Comparison of ENCODE assay signal across 1 cellular context in genomic region chr1:28091043-28091781, GRCh38.
TF ChIP-seq lines count a peak whose summit lies in the region.

No MANE protein-coding gene starts in this region.

TF ChIP-seq in HepG2, 621 proteins besides CTCF, POLR2A, EP300 and RAD21 (continued from another document and continues in another):
- TF ChIP-seq ZNF407 (CRISPR knock-in tag; IDR thresholded peaks at IDR 0.05; ENCODE audit: not compliant biosample characterization) (no peak), CBX1 (IDR thresholded peaks at IDR 0.05; ENCODE audit: low read depth) (no peak), CREB1 (IDR thresholded peaks at IDR 0.05) (no peak), CREB1 (CRISPR knock-in tag; IDR thresholded peaks at IDR 0.05) (0 out of 2 replicates have a peak, but pooled peaks have one; percentile 37), ARNTL (CRISPR knock-in tag; IDR thresholded peaks at IDR 0.05) (no peak), ASH2L (IDR thresholded peaks at IDR 0.05; ENCODE audit: insufficient read length, low read depth, low read length) (peak; percentile 40), LBX2 (CRISPR knock-in tag; IDR thresholded peaks at IDR 0.05; ENCODE audit: borderline replicate concordance) (no peak), ZNF605 (CRISPR knock-in tag; IDR thresholded peaks at IDR 0.05) (no peak), ZNF737 (CRISPR knock-in tag; IDR thresholded peaks at IDR 0.05; ENCODE audit: borderline replicate concordance) (no peak), YY1 (IDR thresholded peaks at IDR 0.05; ENCODE audit: insufficient read depth, insufficient replicate concordance, low read depth, low read length) (no peak), ARHGAP35 (CRISPR knock-in tag; IDR thresholded peaks at IDR 0.05; ENCODE audit: borderline replicate concordance) (no peak), ERF (CRISPR knock-in tag; IDR thresholded peaks at IDR 0.05) (no peak), HNF4G (IDR thresholded peaks at IDR 0.05; ENCODE audit: borderline replicate concordance, low read depth, low read length) (no peak), HNF4G (CRISPR knock-in tag; IDR thresholded peaks at IDR 0.05; ENCODE audit: borderline replicate concordance, low read depth) (no peak), ZNF780A (CRISPR knock-in tag; IDR thresholded peaks at IDR 0.05) (no peak), MIER3 (CRISPR knock-in tag; IDR thresholded peaks at IDR 0.05; ENCODE audit: borderline replicate concordance) (no peak), POLR2G (IDR thresholded peaks at IDR 0.05; ENCODE audit: low read depth, low read length) (no peak), GMEB1 (CRISPR knock-in tag; IDR thresholded peaks at IDR 0.05; ENCODE audit: borderline replicate concordance) (no peak), YEATS2 (CRISPR knock-in tag; IDR thresholded peaks at IDR 0.05; ENCODE audit: borderline replicate concordance) (no peak), DDIT3 (CRISPR knock-in tag; IDR thresholded peaks at IDR 0.05) (no peak), ZNF879 (CRISPR knock-in tag; IDR thresholded peaks at IDR 0.05) (no peak), ZNF430 (CRISPR knock-in tag; IDR thresholded peaks at IDR 0.05) (no peak), ZNF556 (CRISPR knock-in tag; IDR thresholded peaks at IDR 0.05; ENCODE audit: borderline replicate concordance) (no peak), YEATS4 (CRISPR knock-in tag; IDR thresholded peaks at IDR 0.05; ENCODE audit: borderline replicate concordance) (no peak), ARNT (IDR thresholded peaks at IDR 0.05) (no peak), SATB2 (CRISPR knock-in tag; IDR thresholded peaks at IDR 0.05) (no peak), SMC3 (IDR thresholded peaks at IDR 0.05; ENCODE audit: low read length) (peak; percentile 94), FOXM1 (CRISPR knock-in tag; IDR thresholded peaks at IDR 0.05) (no peak), ZBTB3 (CRISPR knock-in tag; IDR thresholded peaks at IDR 0.05; ENCODE audit: borderline replicate concordance, low read depth) (no peak), TAF1 (CRISPR knock-in tag; IDR thresholded peaks at IDR 0.05) (no peak), ZNF644 (CRISPR knock-in tag; IDR thresholded peaks at IDR 0.05; ENCODE audit: low read depth) (no peak), ZNF709 (CRISPR knock-in tag; IDR thresholded peaks at IDR 0.05) (no peak), ZFY (CRISPR knock-in tag; IDR thresholded peaks at IDR 0.05) (no peak), GPN1 (CRISPR knock-in tag; IDR thresholded peaks at IDR 0.05; ENCODE audit: borderline replicate concordance) (no peak), SOX13 (IDR thresholded peaks at IDR 0.05) (no peak), SOX13 (CRISPR knock-in tag; conservative IDR thresholded peaks at IDR 0.05 in 1 of 2, IDR thresholded peaks at IDR 0.05 in 1 of 2) (no peak), ZNF263 (CRISPR knock-in tag; IDR thresholded peaks at IDR 0.05) (no peak), HNRNPH1 (optimal IDR thresholded peaks at IDR 0.05; ENCODE audit: low read depth, low read length) (no peak), PHF20 (CRISPR knock-in tag; IDR thresholded peaks at IDR 0.05) (no peak), RBM22 (optimal IDR thresholded peaks at IDR 0.05; ENCODE audit: low read length) (no peak), SIX1 (CRISPR knock-in tag; IDR thresholded peaks at IDR 0.05; ENCODE audit: borderline replicate concordance) (no peak), ZFP37 (CRISPR knock-in tag; IDR thresholded peaks at IDR 0.05; ENCODE audit: borderline replicate concordance) (no peak), STAG1 (CRISPR knock-in tag; IDR thresholded peaks at IDR 0.05) (peak; percentile 78), ZBTB26 (CRISPR knock-in tag; IDR thresholded peaks at IDR 0.05; ENCODE audit: borderline replicate concordance) (0 out of 2 replicates have a peak, but pooled peaks have one; percentile 22)
- TF ChIP-seq, protein P1, sequence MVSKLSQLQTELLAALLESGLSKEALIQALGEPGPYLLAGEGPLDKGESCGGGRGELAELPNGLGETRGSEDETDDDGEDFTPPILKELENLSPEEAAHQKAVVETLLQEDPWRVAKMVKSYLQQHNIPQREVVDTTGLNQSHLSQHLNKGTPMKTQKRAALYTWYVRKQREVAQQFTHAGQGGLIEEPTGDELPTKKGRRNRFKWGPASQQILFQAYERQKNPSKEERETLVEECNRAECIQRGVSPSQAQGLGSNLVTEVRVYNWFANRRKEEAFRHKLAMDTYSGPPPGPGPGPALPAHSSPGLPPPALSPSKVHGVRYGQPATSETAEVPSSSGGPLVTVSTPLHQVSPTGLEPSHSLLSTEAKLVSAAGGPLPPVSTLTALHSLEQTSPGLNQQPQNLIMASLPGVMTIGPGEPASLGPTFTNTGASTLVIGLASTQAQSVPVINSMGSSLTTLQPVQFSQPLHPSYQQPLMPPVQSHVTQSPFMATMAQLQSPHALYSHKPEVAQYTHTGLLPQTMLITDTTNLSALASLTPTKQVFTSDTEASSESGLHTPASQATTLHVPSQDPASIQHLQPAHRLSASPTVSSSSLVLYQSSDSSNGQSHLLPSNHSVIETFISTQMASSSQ (IDR thresholded peaks at IDR 0.05; ENCODE audit: low read depth): no peak
- TF ChIP-seq, protein P1 (CRISPR knock-in tag; IDR thresholded peaks at IDR 0.05; ENCODE audit: borderline replicate concordance): no peak
- TF ChIP-seq, protein P2, sequence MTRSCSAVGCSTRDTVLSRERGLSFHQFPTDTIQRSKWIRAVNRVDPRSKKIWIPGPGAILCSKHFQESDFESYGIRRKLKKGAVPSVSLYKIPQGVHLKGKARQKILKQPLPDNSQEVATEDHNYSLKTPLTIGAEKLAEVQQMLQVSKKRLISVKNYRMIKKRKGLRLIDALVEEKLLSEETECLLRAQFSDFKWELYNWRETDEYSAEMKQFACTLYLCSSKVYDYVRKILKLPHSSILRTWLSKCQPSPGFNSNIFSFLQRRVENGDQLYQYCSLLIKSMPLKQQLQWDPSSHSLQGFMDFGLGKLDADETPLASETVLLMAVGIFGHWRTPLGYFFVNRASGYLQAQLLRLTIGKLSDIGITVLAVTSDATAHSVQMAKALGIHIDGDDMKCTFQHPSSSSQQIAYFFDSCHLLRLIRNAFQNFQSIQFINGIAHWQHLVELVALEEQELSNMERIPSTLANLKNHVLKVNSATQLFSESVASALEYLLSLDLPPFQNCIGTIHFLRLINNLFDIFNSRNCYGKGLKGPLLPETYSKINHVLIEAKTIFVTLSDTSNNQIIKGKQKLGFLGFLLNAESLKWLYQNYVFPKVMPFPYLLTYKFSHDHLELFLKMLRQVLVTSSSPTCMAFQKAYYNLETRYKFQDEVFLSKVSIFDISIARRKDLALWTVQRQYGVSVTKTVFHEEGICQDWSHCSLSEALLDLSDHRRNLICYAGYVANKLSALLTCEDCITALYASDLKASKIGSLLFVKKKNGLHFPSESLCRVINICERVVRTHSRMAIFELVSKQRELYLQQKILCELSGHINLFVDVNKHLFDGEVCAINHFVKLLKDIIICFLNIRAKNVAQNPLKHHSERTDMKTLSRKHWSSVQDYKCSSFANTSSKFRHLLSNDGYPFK (CRISPR knock-in tag; IDR thresholded peaks at IDR 0.05; ENCODE audit: borderline replicate concordance): no peak
- TF ChIP-seq, protein P3, sequence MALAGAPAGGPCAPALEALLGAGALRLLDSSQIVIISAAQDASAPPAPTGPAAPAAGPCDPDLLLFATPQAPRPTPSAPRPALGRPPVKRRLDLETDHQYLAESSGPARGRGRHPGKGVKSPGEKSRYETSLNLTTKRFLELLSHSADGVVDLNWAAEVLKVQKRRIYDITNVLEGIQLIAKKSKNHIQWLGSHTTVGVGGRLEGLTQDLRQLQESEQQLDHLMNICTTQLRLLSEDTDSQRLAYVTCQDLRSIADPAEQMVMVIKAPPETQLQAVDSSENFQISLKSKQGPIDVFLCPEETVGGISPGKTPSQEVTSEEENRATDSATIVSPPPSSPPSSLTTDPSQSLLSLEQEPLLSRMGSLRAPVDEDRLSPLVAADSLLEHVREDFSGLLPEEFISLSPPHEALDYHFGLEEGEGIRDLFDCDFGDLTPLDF (CRISPR knock-in tag; IDR thresholded peaks at IDR 0.05): no peak
